1 cellular context compared by ENCODE assay signal in the genomic region with DNA sequence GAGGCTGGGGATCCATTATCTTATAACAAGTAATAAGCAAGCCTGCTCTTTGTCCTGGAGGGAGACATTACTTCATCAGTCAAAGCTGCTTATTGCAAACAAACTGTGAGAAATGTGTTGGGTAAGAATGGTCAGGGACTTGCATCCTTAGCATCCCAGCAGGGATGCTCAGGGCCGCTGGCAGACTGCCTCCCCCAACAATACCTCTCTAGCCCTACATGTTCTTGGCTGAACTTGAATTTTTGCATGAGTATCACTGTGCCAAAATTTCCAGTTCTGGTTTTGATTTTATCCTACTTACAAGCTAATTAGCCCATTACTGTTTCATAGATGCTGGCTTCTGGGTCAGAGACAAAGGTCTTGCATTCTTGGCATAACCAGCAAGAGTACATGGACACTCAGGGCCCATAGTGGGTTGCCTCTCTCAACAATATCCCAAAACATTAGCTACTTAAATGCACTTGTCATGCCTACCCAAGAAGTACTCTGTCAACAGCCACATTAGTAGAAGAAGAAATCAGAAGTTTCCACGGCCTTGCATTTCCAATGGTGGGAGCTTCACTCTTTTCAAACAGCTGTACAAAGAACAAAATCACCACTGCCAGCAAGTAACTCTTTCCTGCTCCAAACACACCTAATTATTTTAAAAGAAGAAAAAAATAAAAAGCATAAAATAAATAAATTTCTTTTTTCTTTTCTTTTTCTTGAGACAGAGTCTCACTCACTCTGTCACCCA.
TF ChIP-seq lines count a peak whose summit lies in the region.

No MANE protein-coding gene starts in this region.

TF ChIP-seq in GM23338, 12 proteins besides CTCF, POLR2A, EP300 and RAD21 (continued from another document):
- TF ChIP-seq, protein P1, sequence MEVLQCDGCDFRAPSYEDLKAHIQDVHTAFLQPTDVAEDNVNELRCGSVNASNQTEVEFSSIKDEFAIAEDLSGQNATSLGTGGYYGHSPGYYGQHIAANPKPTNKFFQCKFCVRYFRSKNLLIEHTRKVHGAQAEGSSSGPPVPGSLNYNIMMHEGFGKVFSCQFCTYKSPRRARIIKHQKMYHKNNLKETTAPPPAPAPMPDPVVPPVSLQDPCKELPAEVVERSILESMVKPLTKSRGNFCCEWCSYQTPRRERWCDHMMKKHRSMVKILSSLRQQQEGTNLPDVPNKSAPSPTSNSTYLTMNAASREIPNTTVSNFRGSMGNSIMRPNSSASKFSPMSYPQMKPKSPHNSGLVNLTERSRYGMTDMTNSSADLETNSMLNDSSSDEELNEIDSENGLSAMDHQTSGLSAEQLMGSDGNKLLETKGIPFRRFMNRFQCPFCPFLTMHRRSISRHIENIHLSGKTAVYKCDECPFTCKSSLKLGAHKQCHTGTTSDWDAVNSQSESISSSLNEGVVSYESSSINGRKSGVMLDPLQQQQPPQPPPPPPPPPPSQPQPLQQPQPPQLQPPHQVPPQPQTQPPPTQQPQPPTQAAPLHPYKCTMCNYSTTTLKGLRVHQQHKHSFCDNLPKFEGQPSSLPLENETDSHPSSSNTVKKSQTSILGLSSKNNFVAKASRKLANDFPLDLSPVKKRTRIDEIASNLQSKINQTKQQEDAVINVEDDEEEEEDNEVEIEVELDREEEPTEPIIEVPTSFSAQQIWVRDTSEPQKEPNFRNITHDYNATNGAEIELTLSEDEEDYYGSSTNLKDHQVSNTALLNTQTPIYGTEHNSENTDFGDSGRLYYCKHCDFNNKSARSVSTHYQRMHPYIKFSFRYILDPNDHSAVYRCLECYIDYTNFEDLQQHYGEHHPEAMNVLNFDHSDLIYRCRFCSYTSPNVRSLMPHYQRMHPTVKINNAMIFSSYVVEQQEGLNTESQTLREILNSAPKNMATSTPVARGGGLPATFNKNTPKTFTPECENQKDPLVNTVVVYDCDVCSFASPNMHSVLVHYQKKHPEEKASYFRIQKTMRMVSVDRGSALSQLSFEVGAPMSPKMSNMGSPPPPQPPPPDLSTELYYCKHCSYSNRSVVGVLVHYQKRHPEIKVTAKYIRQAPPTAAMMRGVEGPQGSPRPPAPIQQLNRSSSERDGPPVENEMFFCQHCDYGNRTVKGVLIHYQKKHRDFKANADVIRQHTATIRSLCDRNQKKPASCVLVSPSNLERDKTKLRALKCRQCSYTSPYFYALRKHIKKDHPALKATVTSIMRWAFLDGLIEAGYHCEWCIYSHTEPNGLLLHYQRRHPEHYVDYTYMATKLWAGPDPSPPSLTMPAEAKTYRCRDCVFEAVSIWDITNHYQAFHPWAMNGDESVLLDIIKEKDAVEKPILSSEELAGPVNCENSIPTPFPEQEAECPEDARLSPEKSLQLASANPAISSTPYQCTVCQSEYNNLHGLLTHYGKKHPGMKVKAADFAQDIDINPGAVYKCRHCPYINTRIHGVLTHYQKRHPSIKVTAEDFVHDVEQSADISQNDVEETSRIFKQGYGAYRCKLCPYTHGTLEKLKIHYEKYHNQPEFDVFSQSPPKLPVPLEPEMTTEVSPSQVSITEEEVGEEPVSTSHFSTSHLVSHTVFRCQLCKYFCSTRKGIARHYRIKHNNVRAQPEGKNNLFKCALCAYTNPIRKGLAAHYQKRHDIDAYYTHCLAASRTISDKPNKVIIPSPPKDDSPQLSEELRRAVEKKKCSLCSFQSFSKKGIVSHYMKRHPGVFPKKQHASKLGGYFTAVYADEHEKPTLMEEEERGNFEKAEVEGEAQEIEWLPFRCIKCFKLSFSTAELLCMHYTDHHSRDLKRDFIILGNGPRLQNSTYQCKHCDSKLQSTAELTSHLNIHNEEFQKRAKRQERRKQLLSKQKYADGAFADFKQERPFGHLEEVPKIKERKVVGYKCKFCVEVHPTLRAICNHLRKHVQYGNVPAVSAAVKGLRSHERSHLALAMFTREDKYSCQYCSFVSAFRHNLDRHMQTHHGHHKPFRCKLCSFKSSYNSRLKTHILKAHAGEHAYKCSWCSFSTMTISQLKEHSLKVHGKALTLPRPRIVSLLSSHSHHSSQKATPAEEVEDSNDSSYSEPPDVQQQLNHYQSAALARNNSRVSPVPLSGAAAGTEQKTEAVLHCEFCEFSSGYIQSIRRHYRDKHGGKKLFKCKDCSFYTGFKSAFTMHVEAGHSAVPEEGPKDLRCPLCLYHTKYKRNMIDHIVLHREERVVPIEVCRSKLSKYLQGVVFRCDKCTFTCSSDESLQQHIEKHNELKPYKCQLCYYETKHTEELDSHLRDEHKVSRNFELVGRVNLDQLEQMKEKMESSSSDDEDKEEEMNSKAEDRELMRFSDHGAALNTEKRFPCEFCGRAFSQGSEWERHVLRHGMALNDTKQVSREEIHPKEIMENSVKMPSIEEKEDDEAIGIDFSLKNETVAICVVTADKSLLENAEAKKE (CRISPR knock-in tag; IDR thresholded peaks at IDR 0.05): no peak
- no peak for TF ChIP-seq JUNB (IDR thresholded peaks at IDR 0.05; ENCODE audit: unreplicated experiment)
- no peak for TF ChIP-seq POLR2AphosphoS5 (IDR thresholded peaks at IDR 0.05; ENCODE audit: low read depth)
- no peak for TF ChIP-seq ZNF114 (CRISPR knock-in tag; IDR thresholded peaks at IDR 0.05)
- no peak for TF ChIP-seq ZNF331 (CRISPR knock-in tag; IDR thresholded peaks at IDR 0.05; ENCODE audit: low read depth)
TF ChIP-seq in GM23338: peak in this region for 0.
